ENCODE assay signal across 2 cellular contexts in the genomic region with DNA sequence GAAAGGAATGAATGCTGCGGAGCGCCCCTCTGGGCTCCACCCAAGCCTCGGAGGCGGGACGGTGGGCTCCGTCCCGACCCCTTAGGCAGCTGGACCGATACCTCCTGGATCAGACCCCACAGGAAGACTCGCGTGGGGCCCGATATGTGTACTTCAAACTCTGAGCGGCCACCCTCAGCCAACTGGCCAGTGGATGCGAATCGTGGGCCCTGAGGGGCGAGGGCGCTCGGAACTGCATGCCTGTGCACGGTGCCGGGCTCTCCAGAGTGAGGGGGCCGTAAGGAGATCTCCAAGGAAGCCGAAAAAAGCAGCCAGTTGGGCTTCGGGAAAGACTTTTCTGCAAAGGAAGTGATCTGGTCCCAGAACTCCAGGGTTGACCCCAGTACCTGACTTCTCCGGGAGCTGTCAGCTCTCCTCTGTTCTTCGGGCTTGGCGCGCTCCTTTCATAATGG.
A peak's percentile ranks its signal among the peaks of the same experiment; 100 is the strongest.
TF ChIP-seq lines count a peak whose summit lies in the region.

No MANE protein-coding gene starts in this region.

TF ChIP-seq in endothelial cell of umbilical vein, 7 proteins besides CTCF, POLR2A, EP300 and RAD21:
- no peak for TF ChIP-seq GATA2 (IDR thresholded peaks at IDR 0.05; ENCODE audit: insufficient read depth, insufficient read length, low read depth, low read length)
- TF ChIP-seq EZH2 (IDR thresholded peaks at IDR 0.05; ENCODE audit: borderline replicate concordance, low read depth, low read length, severe bottlenecking): peak; percentile 44
- no peak for TF ChIP-seq FOS (IDR thresholded peaks at IDR 0.05; ENCODE audit: borderline replicate concordance, insufficient read depth, low read length)
TF ChIP-seq in endothelial cell of umbilical vein: peak in this region for 1.

TF ChIP-seq in HepG2, 621 proteins besides CTCF, POLR2A, EP300 and RAD21:
- TF ChIP-seq ZNF549 (CRISPR knock-in tag; IDR thresholded peaks at IDR 0.05): no peak
- no peak for TF ChIP-seq ZNF546 (CRISPR knock-in tag; conservative IDR thresholded peaks at IDR 0.05)
- no peak for TF ChIP-seq ZNF337 (CRISPR knock-in tag; IDR thresholded peaks at IDR 0.05; ENCODE audit: borderline replicate concordance, low read depth)
- TF ChIP-seq, protein P1, sequence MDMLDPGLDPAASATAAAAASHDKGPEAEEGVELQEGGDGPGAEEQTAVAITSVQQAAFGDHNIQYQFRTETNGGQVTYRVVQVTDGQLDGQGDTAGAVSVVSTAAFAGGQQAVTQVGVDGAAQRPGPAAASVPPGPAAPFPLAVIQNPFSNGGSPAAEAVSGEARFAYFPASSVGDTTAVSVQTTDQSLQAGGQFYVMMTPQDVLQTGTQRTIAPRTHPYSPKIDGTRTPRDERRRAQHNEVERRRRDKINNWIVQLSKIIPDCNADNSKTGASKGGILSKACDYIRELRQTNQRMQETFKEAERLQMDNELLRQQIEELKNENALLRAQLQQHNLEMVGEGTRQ (IDR thresholded peaks at IDR 0.05; ENCODE audit: low read depth, low read length): no peak
- TF ChIP-seq, protein P1 (CRISPR knock-in tag; IDR thresholded peaks at IDR 0.05; ENCODE audit: borderline replicate concordance): no peak
- TF ChIP-seq, protein P2, sequence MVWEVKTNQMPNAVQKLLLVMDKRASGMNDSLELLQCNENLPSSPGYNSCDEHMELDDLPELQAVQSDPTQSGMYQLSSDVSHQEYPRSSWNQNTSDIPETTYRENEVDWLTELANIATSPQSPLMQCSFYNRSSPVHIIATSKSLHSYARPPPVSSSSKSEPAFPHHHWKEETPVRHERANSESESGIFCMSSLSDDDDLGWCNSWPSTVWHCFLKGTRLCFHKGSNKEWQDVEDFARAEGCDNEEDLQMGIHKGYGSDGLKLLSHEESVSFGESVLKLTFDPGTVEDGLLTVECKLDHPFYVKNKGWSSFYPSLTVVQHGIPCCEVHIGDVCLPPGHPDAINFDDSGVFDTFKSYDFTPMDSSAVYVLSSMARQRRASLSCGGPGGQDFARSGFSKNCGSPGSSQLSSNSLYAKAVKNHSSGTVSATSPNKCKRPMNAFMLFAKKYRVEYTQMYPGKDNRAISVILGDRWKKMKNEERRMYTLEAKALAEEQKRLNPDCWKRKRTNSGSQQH (CRISPR knock-in tag; IDR thresholded peaks at IDR 0.05; ENCODE audit: low read depth): no peak
- TF ChIP-seq ZNF230 (CRISPR knock-in tag; IDR thresholded peaks at IDR 0.05): no peak
- TF ChIP-seq ZNF562 (CRISPR knock-in tag; IDR thresholded peaks at IDR 0.05; ENCODE audit: borderline replicate concordance): no peak
- TF ChIP-seq, protein P3, sequence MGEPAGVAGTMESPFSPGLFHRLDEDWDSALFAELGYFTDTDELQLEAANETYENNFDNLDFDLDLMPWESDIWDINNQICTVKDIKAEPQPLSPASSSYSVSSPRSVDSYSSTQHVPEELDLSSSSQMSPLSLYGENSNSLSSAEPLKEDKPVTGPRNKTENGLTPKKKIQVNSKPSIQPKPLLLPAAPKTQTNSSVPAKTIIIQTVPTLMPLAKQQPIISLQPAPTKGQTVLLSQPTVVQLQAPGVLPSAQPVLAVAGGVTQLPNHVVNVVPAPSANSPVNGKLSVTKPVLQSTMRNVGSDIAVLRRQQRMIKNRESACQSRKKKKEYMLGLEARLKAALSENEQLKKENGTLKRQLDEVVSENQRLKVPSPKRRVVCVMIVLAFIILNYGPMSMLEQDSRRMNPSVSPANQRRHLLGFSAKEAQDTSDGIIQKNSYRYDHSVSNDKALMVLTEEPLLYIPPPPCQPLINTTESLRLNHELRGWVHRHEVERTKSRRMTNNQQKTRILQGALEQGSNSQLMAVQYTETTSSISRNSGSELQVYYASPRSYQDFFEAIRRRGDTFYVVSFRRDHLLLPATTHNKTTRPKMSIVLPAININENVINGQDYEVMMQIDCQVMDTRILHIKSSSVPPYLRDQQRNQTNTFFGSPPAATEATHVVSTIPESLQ (CRISPR knock-in tag; conservative IDR thresholded peaks at IDR 0.05): no peak
- TF ChIP-seq, protein P4, sequence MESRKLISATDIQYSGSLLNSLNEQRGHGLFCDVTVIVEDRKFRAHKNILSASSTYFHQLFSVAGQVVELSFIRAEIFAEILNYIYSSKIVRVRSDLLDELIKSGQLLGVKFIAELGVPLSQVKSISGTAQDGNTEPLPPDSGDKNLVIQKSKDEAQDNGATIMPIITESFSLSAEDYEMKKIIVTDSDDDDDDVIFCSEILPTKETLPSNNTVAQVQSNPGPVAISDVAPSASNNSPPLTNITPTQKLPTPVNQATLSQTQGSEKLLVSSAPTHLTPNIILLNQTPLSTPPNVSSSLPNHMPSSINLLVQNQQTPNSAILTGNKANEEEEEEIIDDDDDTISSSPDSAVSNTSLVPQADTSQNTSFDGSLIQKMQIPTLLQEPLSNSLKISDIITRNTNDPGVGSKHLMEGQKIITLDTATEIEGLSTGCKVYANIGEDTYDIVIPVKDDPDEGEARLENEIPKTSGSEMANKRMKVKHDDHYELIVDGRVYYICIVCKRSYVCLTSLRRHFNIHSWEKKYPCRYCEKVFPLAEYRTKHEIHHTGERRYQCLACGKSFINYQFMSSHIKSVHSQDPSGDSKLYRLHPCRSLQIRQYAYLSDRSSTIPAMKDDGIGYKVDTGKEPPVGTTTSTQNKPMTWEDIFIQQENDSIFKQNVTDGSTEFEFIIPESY (CRISPR knock-in tag; IDR thresholded peaks at IDR 0.05): no peak
- no peak for TF ChIP-seq HDAC1 (CRISPR knock-in tag; IDR thresholded peaks at IDR 0.05)
- no peak for TF ChIP-seq ZNF530 (CRISPR knock-in tag; IDR thresholded peaks at IDR 0.05; ENCODE audit: low read depth)
- TF ChIP-seq SNAI1 (CRISPR knock-in tag; IDR thresholded peaks at IDR 0.05; ENCODE audit: borderline replicate concordance): no peak
- TF ChIP-seq TARDBP (CRISPR knock-in tag; IDR thresholded peaks at IDR 0.05): no peak
